Comparison of ENCODE assay signal across 1 cellular context in genomic region chr16:66551362-66551761, GRCh38.
TF ChIP-seq lines count a peak whose summit lies in the region.

No MANE protein-coding gene starts in this region.

TF ChIP-seq in HepG2, 621 proteins besides CTCF, POLR2A, EP300 and RAD21 (continued from another document):
- TF ChIP-seq IRF9 (CRISPR knock-in tag; IDR thresholded peaks at IDR 0.05; ENCODE audit: borderline replicate concordance), result 0 out of 2 replicates have a peak, but pooled peaks have one; percentile 41
- peak; percentile 34 for TF ChIP-seq TEAD3 (CRISPR knock-in tag; optimal IDR thresholded peaks at IDR 0.05; ENCODE audit: borderline replicate concordance)
- peak; percentile 98 to 99 for TF ChIP-seq MAFK (conservative IDR thresholded peaks at IDR 0.05 in 1 of 2, IDR thresholded peaks at IDR 0.05 in 1 of 2; ENCODE audit: low read length in 2 of 2)
- TF ChIP-seq HDAC2 (CRISPR knock-in tag; IDR thresholded peaks at IDR 0.05), result peak; percentile 37; the same call in 1 of the 2 replicates
- TF ChIP-seq ZNF569 (CRISPR knock-in tag; IDR thresholded peaks at IDR 0.05; ENCODE audit: borderline replicate concordance), result no peak
- TF ChIP-seq NRL (CRISPR knock-in tag; IDR thresholded peaks at IDR 0.05; ENCODE audit: borderline replicate concordance), result no peak
- peak; percentile 42; the same call in 1 of the 2 replicates for TF ChIP-seq TBX2 (CRISPR knock-in tag; IDR thresholded peaks at IDR 0.05; ENCODE audit: borderline replicate concordance)
- TF ChIP-seq BORCS8-MEF2B (CRISPR knock-in tag; IDR thresholded peaks at IDR 0.05), result 0 out of 2 replicates have a peak, but pooled peaks have one; percentile 45
- peak; percentile 47; the same call in 1 of the 2 replicates for TF ChIP-seq PRDM10 (CRISPR knock-in tag; IDR thresholded peaks at IDR 0.05; ENCODE audit: low read depth)
- peak; percentile 67; the same call in 1 of the 2 replicates for TF ChIP-seq TARDBP (CRISPR knock-in tag; IDR thresholded peaks at IDR 0.05)
